ENCODE assay signal across 1 cellular context in the genomic region with DNA sequence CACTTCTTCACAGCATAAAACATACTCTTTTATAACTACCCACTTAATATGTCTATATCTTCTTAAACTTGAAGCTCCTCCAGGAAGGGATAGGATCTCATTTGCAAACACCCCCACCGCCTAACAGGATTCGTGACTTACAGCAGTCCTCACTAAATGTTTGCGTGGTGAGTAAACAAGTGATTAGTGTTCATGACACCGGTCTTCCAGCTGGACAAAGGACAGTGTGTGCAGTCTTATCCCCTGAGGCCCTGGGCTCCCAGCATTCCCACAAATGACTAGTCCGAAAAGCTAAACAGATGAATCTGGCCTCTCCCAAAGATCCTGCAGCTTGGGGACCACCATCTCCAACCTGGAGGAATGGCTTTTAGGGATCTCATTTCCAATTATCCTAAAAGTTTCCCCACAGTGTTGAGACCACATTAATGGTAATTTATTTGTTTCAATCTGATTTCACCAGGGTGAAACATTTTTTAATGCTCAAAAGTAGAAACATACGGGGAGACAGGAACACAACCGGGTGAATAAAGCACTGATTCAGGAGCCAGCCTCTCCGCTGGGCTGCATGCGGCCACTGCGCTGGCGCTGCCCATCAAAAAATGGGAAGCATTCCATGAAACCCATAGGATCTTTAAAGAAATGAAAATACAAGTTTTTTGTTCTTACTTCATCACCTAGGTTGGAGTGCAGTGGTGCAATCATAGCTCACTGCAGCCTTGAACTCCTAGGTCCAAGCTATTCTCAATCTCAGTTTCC.
TF ChIP-seq lines count a peak whose summit lies in the region.

No MANE protein-coding gene starts in this region.

TF ChIP-seq in HCT116, 20 proteins besides CTCF, POLR2A, EP300 and RAD21 (continued from another document):
- no peak for TF ChIP-seq ATF3 (IDR thresholded peaks at IDR 0.05)
- TF ChIP-seq REST (IDR thresholded peaks at IDR 0.05; ENCODE audit: low read depth), result no peak
- TF ChIP-seq EZH2 (IDR thresholded peaks at IDR 0.05), result no peak
- TF ChIP-seq FOSL1 (IDR thresholded peaks at IDR 0.05; ENCODE audit: low read depth), result peak; percentile 72
